ENCODE assay signal across 15 cellular contexts in the genomic region with DNA sequence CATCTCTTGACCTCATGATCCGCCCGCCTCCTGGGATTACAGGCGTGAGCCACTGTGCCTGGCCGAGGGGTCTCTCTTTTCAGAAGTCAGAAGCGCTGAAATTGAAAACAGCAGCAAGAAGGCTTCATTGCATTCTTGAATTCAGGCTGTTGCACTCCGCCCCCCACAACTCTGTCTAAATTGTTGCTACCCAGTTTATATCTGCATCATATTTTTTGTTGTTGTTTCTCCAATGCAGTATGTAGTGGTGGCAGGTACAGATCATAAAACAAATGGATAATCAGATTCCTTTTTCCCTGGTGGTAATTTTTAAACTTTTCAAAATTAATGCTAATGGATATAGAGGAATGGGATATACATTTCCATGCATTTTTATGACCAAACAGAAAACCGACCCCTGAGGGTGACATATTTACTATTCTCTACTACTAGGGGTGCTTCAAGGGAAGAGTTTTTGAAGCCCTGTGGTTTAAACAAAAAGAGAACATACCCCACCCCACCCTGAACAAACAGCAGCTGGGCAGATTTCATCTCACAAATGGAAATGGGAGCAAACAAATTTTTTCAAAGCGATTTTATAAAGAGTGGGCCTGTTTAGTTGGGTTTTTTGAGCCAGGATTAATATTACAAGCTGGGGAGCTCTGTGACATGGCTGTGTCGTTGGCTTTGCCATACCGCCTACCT. TPM values are rescaled to one million over a fixed set of nuclear protein-coding genes. Genes with fewer than 3 reads are reported as not detected.
DNase-seq lines count a peak whose midpoint lies in the region; ATAC-seq and TF ChIP-seq lines count a peak whose summit lies in the region.
"Had no signal": no experiment of that assay in that cellular context is flagged by ENCODE, and none has a peak within 500 bp of the region (broad histone marks: within the 10 kb centered on the region; RNA-seq: fewer than 3 reads in every experiment).

No MANE protein-coding gene starts in this region.

- H3F3A ChIP-seq in neural progenitor cell (ENCODE audit: low read depth), result peaks cover 9% of the 10 kb centered on the region

- H3K27me3 ChIP-seq in neural progenitor cell, result peaks cover 19% of the 10 kb centered on the region
- H3K27me3 ChIP-seq: dorsolateral prefrontal cortex, tibial nerve had no signal

- H3K36me3 Mint-ChIP-seq in activated naive CD4-positive, alpha-beta T cell treated with anti-CD3 and anti-CD28 coated beads for 36 hours (ENCODE audit: low read depth), result no peaks in the 10 kb centered on the region
- H3K36me3 Mint-ChIP-seq in activated T-helper 2 cell treated with anti-CD3 and anti-CD28 coated beads, Interferon-gamma antibody, Interleukin-2, Interleukin-4, amounts not matched to agents 10 μg/mL and 5 μg/mL and 100 μg/mL, durations not matched to agents 14 hours and 24 hours and 36 hours (ENCODE audit: low read depth), result peaks cover 54% of the 10 kb centered on the region
- no peaks in the 10 kb centered on the region for H3K36me3 Mint-ChIP-seq in neural progenitor cell

- peak overlapping the region; percentile 52 for H3K4me3 Mint-ChIP-seq in activated naive CD4-positive, alpha-beta T cell treated with anti-CD3 and anti-CD28 coated beads for 36 hours
- H3K4me3 Mint-ChIP-seq in activated T-helper 2 cell treated with anti-CD3 and anti-CD28 coated beads, Interferon-gamma antibody, Interleukin-2, Interleukin-4, amounts not matched to agents 10 μg/mL and 5 μg/mL and 100 μg/mL, durations not matched to agents 14 hours and 24 hours and 36 hours (ENCODE audit: low read depth), result peak overlapping the region; percentile 21
- H3K4me3 Mint-ChIP-seq in neural progenitor cell, result no peak overlapping the region

- ATAC-seq in HG03095 (IDR thresholded peaks at IDR 0.05; ENCODE audit: unreplicated experiment), result no peak
- ATAC-seq: esophagus mucosa had no signal

- H3K9me3 ChIP-seq in neural progenitor cell (ENCODE audit: low read depth), result no peaks in the 10 kb centered on the region
- H3K9me3 ChIP-seq: tibial nerve had no signal

- H3K27me3 Mint-ChIP-seq in activated naive CD4-positive, alpha-beta T cell treated with anti-CD3 and anti-CD28 coated beads for 36 hours (ENCODE audit: low read depth), result no peaks in the 10 kb centered on the region
- H3K27me3 Mint-ChIP-seq in activated T-helper 2 cell treated with anti-CD3 and anti-CD28 coated beads, Interferon-gamma antibody, Interleukin-2, Interleukin-4, amounts not matched to agents 10 μg/mL and 5 μg/mL and 100 μg/mL, durations not matched to agents 14 hours and 24 hours and 36 hours (ENCODE audit: low read depth), result no peaks in the 10 kb centered on the region
- H3K27me3 Mint-ChIP-seq in neural progenitor cell (ENCODE audit: insufficient read depth, low read depth), result peaks cover 7% of the 10 kb centered on the region

- CTCF ChIA-PET in activated naive CD4-positive, alpha-beta T cell treated with anti-CD3 and anti-CD28 coated beads for 36 hours (lab: Charles Lee), result interaction anchor here (0.6 to 2.3 kb wide), 9 partner anchors 11 to 415 kb away, joined by 3 to 11 read pairs (median 3); no protein-coding TSS in a partner anchor

- intact Hi-C loops in activated naive CD4-positive, alpha-beta T cell treated with anti-CD3 and anti-CD28 coated beads for 36 hours (cut with micrococcal nuclease), result loop anchor here (1.0 to 10.0 kb wide), 3 partner anchors 8 to 1341 kb away; a partner anchor contains a TSS
- intact Hi-C loops in activated T-helper 2 cell treated with anti-CD3 and anti-CD28 coated beads, Interferon-gamma antibody, Interleukin-2, Interleukin-4, amounts not matched to agents 10 μg/mL and 5 μg/mL and 100 μg/mL, durations not matched to agents 14 hours and 24 hours and 36 hours (cut with micrococcal nuclease), result loop anchor here (2.0 kb wide), 1 partner anchor 13 kb away; no protein-coding TSS in a partner anchor

- H3K4me3 ChIP-seq in neural progenitor cell, result no peak overlapping the region
- H3K4me3 ChIP-seq: dorsolateral prefrontal cortex, smooth muscle cell, tibial nerve had no signal

- peaks cover 8% of the 10 kb centered on the region for H4K20me1 ChIP-seq in neural progenitor cell (ENCODE audit: low read depth)

- no peak for DNase-seq in activated naive CD4-positive, alpha-beta T cell treated with anti-CD3 and anti-CD28 coated beads for 36 hours
- no peak for DNase-seq in activated naive CD4-positive, alpha-beta T cell treated with Interleukin-2 at 50 U/mL for 16 hours
- DNase-seq in NCI-H1092 (lab: John Stamatoyannopoulos, UW) (peak; percentile 22), neural progenitor cell (ENCODE audit: low spot score) (no peak), DMS153 treated with DMSO at 0.1 percent for 48 hours (lab: John Stamatoyannopoulos, UW; ENCODE audit: unreplicated experiment) (no peak), A172 (ENCODE audit: low spot score) (no peak)
- no peak for DNase-seq in activated T-helper 2 cell treated with anti-CD3 and anti-CD28 coated beads, Interferon-gamma antibody, Interleukin-2, Interleukin-4, amounts not matched to agents 10 μg/mL and 5 μg/mL and 100 μg/mL, durations not matched to agents 14 hours and 24 hours and 36 hours (ENCODE audit: low spot score)
- DNase-seq: AML-193, dorsolateral prefrontal cortex had no signal

- peaks cover 33% of the 10 kb centered on the region for H3K4me1 ChIP-seq in neural progenitor cell

- peak overlapping the region; percentile 95 for H3K27ac Mint-ChIP-seq in activated naive CD4-positive, alpha-beta T cell treated with anti-CD3 and anti-CD28 coated beads for 36 hours
- H3K27ac Mint-ChIP-seq in activated T-helper 2 cell treated with anti-CD3 and anti-CD28 coated beads, Interferon-gamma antibody, Interleukin-2, Interleukin-4, amounts not matched to agents 10 μg/mL and 5 μg/mL and 100 μg/mL, durations not matched to agents 14 hours and 24 hours and 36 hours, result peak overlapping the region; percentile 82
- H3K27ac Mint-ChIP-seq in neural progenitor cell, result peak overlapping the region; percentile 34
- H3K27ac Mint-ChIP-seq: progenitor cell of endocrine pancreas had no signal

- no peak for TF ChIP-seq CTCF in neural progenitor cell (IDR thresholded peaks at IDR 0.05)

- H3K4me1 Mint-ChIP-seq in activated naive CD4-positive, alpha-beta T cell treated with anti-CD3 and anti-CD28 coated beads for 36 hours (ENCODE audit: low read depth), result peaks cover 95% of the 10 kb centered on the region
- peaks cover 80% of the 10 kb centered on the region for H3K4me1 Mint-ChIP-seq in activated T-helper 2 cell treated with anti-CD3 and anti-CD28 coated beads, Interferon-gamma antibody, Interleukin-2, Interleukin-4, amounts not matched to agents 10 μg/mL and 5 μg/mL and 100 μg/mL, durations not matched to agents 14 hours and 24 hours and 36 hours (ENCODE audit: low read depth)
- H3K4me1 Mint-ChIP-seq in neural progenitor cell, result peaks cover 40% of the 10 kb centered on the region

- no peak overlapping the region for H3K9ac ChIP-seq in neural progenitor cell

- no peaks in the 10 kb centered on the region for H3K9me3 Mint-ChIP-seq in activated naive CD4-positive, alpha-beta T cell treated with anti-CD3 and anti-CD28 coated beads for 36 hours
- no peaks in the 10 kb centered on the region for H3K9me3 Mint-ChIP-seq in activated T-helper 2 cell treated with anti-CD3 and anti-CD28 coated beads, Interferon-gamma antibody, Interleukin-2, Interleukin-4, amounts not matched to agents 10 μg/mL and 5 μg/mL and 100 μg/mL, durations not matched to agents 14 hours and 24 hours and 36 hours
- no peaks in the 10 kb centered on the region for H3K9me3 Mint-ChIP-seq in neural progenitor cell

- H3K27ac ChIP-seq in neural progenitor cell, result no peak overlapping the region
- H3K27ac ChIP-seq: dorsolateral prefrontal cortex had no signal

- no peak overlapping the region for H3K4me2 ChIP-seq in neural progenitor cell
- H3K4me2 ChIP-seq: smooth muscle cell had no signal

- H2AFZ ChIP-seq in neural progenitor cell (replicated peaks), result no peak overlapping the region

- no peaks in the 10 kb centered on the region for H3K36me3 ChIP-seq in neural progenitor cell
- H3K36me3 ChIP-seq: tibial nerve had no signal

- H3K79me2 ChIP-seq in neural progenitor cell (ENCODE audit: low read depth), result no peaks in the 10 kb centered on the region

RNA-seq across cellular contexts. Expression of a gene that starts 16.1 kb away (rescaled TPM):
- 1 to 10 TPM; 1.1 to 1.5 TPM for total RNA-seq in activated naive CD4-positive, alpha-beta T cell treated with anti-CD3 and anti-CD28 coated beads for 36 hours
- 1.7 and 2.0 TPM in 2 replicates for total RNA-seq in activated T-helper 2 cell treated with anti-CD3 and anti-CD28 coated beads, Interferon-gamma antibody, Interleukin-2, Interleukin-4, amounts not matched to agents 10 μg/mL and 5 μg/mL and 100 μg/mL, durations not matched to agents 14 hours and 24 hours and 36 hours
- not detected in 2 replicates for total RNA-seq in neural progenitor cell (ENCODE audit: low replicate concordance)
- not detected in 2 replicates for total RNA-seq in A172 (2014; rRNA removed; shearing (Covaris generic))
- total RNA-seq: progenitor cell of endocrine pancreas, smooth muscle cell, tibial nerve had no signal

RNA-seq across cellular contexts. Expression of a gene that starts 43.2 kb away (rescaled TPM):
- 10 to 100 TPM; 25.5 to 29.4 TPM for total RNA-seq in activated naive CD4-positive, alpha-beta T cell treated with anti-CD3 and anti-CD28 coated beads for 36 hours
- total RNA-seq in activated T-helper 2 cell treated with anti-CD3 and anti-CD28 coated beads, Interferon-gamma antibody, Interleukin-2, Interleukin-4, amounts not matched to agents 10 μg/mL and 5 μg/mL and 100 μg/mL, durations not matched to agents 14 hours and 24 hours and 36 hours, result 44.1 and 46.5 TPM in 2 replicates
- not detected in 2 replicates for total RNA-seq in neural progenitor cell (ENCODE audit: low replicate concordance)
- total RNA-seq in A172 (2014; rRNA removed; shearing (Covaris generic)), result not detected in 2 replicates
- total RNA-seq: smooth muscle cell had no signal

RNA-seq across cellular contexts. Expression of a gene that starts 50.5 kb away (rescaled TPM):
- under 1 TPM; 0.64 to 0.81 TPM for total RNA-seq in activated naive CD4-positive, alpha-beta T cell treated with anti-CD3 and anti-CD28 coated beads for 36 hours
- 0.11 TPM in 2 replicates for total RNA-seq in activated T-helper 2 cell treated with anti-CD3 and anti-CD28 coated beads, Interferon-gamma antibody, Interleukin-2, Interleukin-4, amounts not matched to agents 10 μg/mL and 5 μg/mL and 100 μg/mL, durations not matched to agents 14 hours and 24 hours and 36 hours
- not detected in 2 replicates for total RNA-seq in neural progenitor cell (ENCODE audit: low replicate concordance)
- total RNA-seq in A172 (2014; rRNA removed; shearing (Covaris generic)), result not detected in 2 replicates
- total RNA-seq: dorsolateral prefrontal cortex, esophagus mucosa, lower leg skin, progenitor cell of endocrine pancreas, smooth muscle cell had no signal

RNA-seq across cellular contexts. Expression of a gene that starts 50.7 kb away (rescaled TPM):
- 1 to 10 TPM; 1.8 to 1.9 TPM for total RNA-seq in activated naive CD4-positive, alpha-beta T cell treated with anti-CD3 and anti-CD28 coated beads for 36 hours
- total RNA-seq in activated T-helper 2 cell treated with anti-CD3 and anti-CD28 coated beads, Interferon-gamma antibody, Interleukin-2, Interleukin-4, amounts not matched to agents 10 μg/mL and 5 μg/mL and 100 μg/mL, durations not matched to agents 14 hours and 24 hours and 36 hours, result 0.07 and 0.11 TPM in 2 replicates
- 0.09 and 0.56 TPM in 2 replicates for total RNA-seq in neural progenitor cell (ENCODE audit: low replicate concordance)
- not detected in 2 replicates for total RNA-seq in A172 (2014; rRNA removed; shearing (Covaris generic))

Comparison
In these comparisons a context has a peak if more than half of its experiments do, and no peak if none do; other contexts are left out.
1. H3K27ac Mint-ChIP-seq: peak in every context shown above with its lines; median percentile 95 in activated naive CD4-positive, alpha-beta T cell treated with anti-CD3 and anti-CD28 coated beads for 36 hours; 82 in activated T-helper 2 cell treated with anti-CD3 and anti-CD28 coated beads, Interferon-gamma antibody, Interleukin-2, Interleukin-4, amounts not matched to agents 10 μg/mL and 5 μg/mL and 100 μg/mL, durations not matched to agents 14 hours and 24 hours and 36 hours; 34 in neural progenitor cell.
2. RNA of a gene that starts 43.2 kb away (total RNA-seq): 44.1 to 46.5 TPM in activated T-helper 2 cell treated with anti-CD3 and anti-CD28 coated beads, Interferon-gamma antibody, Interleukin-2, Interleukin-4, amounts not matched to agents 10 μg/mL and 5 μg/mL and 100 μg/mL, durations not matched to agents 14 hours and 24 hours and 36 hours and 25.5 to 29.4 TPM in activated naive CD4-positive, alpha-beta T cell treated with anti-CD3 and anti-CD28 coated beads for 36 hours; not detected in neural progenitor cell and not detected in A172; every median in the first group is over 10 times any median in the second.